Comparison of ENCODE assay signal across 14 cellular contexts in genomic region chr14:72714094-72714493, GRCh38.
DNase-seq lines count a peak whose midpoint lies in the region; ATAC-seq, FAIRE-seq and TF ChIP-seq lines count a peak whose summit lies in the region.
"Had no signal": no experiment of that assay in that cellular context is flagged by ENCODE, and none has a peak within 500 bp of the region (broad histone marks: within the 10 kb centered on the region; RNA-seq: fewer than 3 reads in every experiment).

No MANE protein-coding gene starts in this region.

- no peak for TF ChIP-seq CTCF in testis (IDR thresholded peaks at IDR 0.05)

- FAIRE-seq in GM18507 (lab: Jason Lieb, UNC): peak; percentile 83

- DNase-seq in GM18507 (ENCODE audit: extremely low spot score, insufficient read length, low read depth) (peak; percentile 25), activated gamma-delta T cell (lab: John Stamatoyannopoulos, UW) (peak; percentile 41), testis (no peak), HuH-7 (ENCODE audit: low spot score) (no peak), NCI-H526 treated with DMSO at 0.1 percent for 48 hours (lab: John Stamatoyannopoulos, UW) (no peak)
- peak; percentile 11 for DNase-seq in stimulated activated CD4-positive, alpha-beta T cell treated with anti-CD3 and anti-CD28 coated beads, Interleukin-4, amount 100 ng/mL, for 24 hours
- DNase-seq in effector CD8-positive, alpha-beta T cell (lab: John Stamatoyannopoulos, UW): no peak
- DNase-seq: DMS53; effector memory CD4-positive, alpha-beta T cell; kidney glomerular epithelial cell; NCI-H345; right lobe of liver had no signal

- TF ChIP-seq POLR2A in testis (IDR thresholded peaks at IDR 0.05): no peak

- no peaks in the 10 kb centered on the region for H3K36me3 ChIP-seq in testis (ENCODE audit: low read depth, missing control alignments)
- H3K36me3 ChIP-seq: right lobe of liver had no signal

- H3K27me3 ChIP-seq in testis: no peaks in the 10 kb centered on the region
- H3K27me3 ChIP-seq: right lobe of liver had no signal

- H3K4me1 ChIP-seq in testis: peaks cover 20% of the 10 kb centered on the region
- H3K4me1 ChIP-seq: right lobe of liver had no signal

- intact Hi-C loops in testis (cut with DNase I; ENCODE audit: low total_unique reads): no loop called here

- WGBS in testis, 2 donors: 82 to 88% methylated on average over 14 of the region's 14 CpGs

- H3K4me3 ChIP-seq in testis: no peak overlapping the region
- H3K4me3 ChIP-seq: right lobe of liver had no signal

- H3K27ac ChIP-seq in testis: no peak overlapping the region
- H3K27ac ChIP-seq: HL-60, right lobe of liver had no signal

- no peaks in the 10 kb centered on the region for H3K9me3 ChIP-seq in testis
- H3K9me3 ChIP-seq: right lobe of liver had no signal

- peak; percentile 63 for ATAC-seq in HG03159 (IDR thresholded peaks at IDR 0.05; ENCODE audit: unreplicated experiment)

Comparison
In these comparisons a context has a peak if more than half of its experiments do, and no peak if none do; other contexts are left out.
1. DNase-seq: peak in GM18507 (single experiment), activated gamma-delta T cell (single experiment) and stimulated activated CD4-positive, alpha-beta T cell treated with anti-CD3 and anti-CD28 coated beads, Interleukin-4, amount 100 ng/mL, for 24 hours (single experiment); none in testis (single experiment), HuH-7 (single experiment), NCI-H526 treated with DMSO at 0.1 percent for 48 hours (single experiment) and effector CD8-positive, alpha-beta T cell (single experiment).